Comparison of ENCODE assay signal across 11 cellular contexts in the genomic region with DNA sequence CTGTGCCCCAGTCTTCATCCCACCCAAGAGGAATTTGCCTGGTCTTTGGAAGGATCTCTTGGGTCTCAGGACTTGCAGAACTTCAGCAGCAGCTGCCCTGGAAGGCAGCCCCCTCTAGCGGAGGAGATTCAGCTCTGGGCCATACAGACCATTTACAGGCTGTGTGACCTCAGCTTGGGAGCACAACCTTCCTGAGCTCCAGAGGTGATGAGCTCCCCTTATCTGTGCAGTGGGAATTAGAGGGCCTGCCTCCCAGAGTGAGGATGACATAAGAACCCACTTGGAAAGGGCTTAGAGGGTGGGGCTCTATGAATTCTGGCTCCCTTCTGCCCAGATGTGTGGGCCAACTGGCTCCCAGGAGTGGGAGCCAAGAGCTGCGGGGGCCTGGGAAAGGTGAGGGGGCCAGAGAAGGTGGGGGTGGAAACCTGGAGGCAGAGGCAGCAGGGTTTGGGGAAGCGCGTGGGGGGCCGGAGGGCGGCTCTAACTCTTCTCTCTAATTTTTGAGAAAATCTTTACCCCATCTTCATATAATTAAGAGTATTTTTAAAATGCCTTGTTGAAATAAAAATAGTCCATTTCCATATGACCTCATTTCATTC. TPM values are rescaled to one million over a fixed set of nuclear protein-coding genes. Genes with fewer than 3 reads are reported as not detected.
DNase-seq lines count a peak whose midpoint lies in the region; ATAC-seq and TF ChIP-seq lines count a peak whose summit lies in the region.
"Had no signal": no experiment of that assay in that cellular context is flagged by ENCODE, and none has a peak within 500 bp of the region (broad histone marks: within the 10 kb centered on the region; RNA-seq: fewer than 3 reads in every experiment).

No MANE protein-coding gene starts in this region.

- in situ Hi-C loops in GM13976 (cut with MboI; ENCODE audit: low sequenced_read_pairs, unreplicated experiment): no loop called here

- H3K4me1 ChIP-seq in foreskin keratinocyte (no peaks in the 10 kb centered on the region), neuronal stem cell (ENCODE audit: control insufficient read depth in 2 of 2, insufficient read depth in 1 of 2, low read depth in 1 of 2, low read length in 2 of 2) (peaks cover 12 to 14% of the 10 kb centered on the region in 2 donors)

- no peaks in the 10 kb centered on the region for H3K36me3 ChIP-seq in SU-DHL-6 (ENCODE audit: low read length)
- H3K36me3 ChIP-seq in neuronal stem cell (replicated peaks in 1 of 2; ENCODE audit: control insufficient read depth in 2 of 2, insufficient read depth in 2 of 2, low read length in 2 of 2): no peaks in the 10 kb centered on the region

- WGBS in neuronal stem cell (ENCODE audit: extremely low coverage in 2 of 2, insufficient read length in 2 of 2, insufficient replicate concordance in 1 of 2), 2 donors: no CpG with 5 or more reads among the region's 6 CpGs

- H3K14ac ChIP-seq in neuronal stem cell (ENCODE audit: low read length): no peak overlapping the region

- no peak overlapping the region for H2BK12ac ChIP-seq in neuronal stem cell (ENCODE audit: low read length)

- H2BK120ac ChIP-seq in neuronal stem cell (ENCODE audit: low read depth, low read length): no peak overlapping the region

- H3K27me3 ChIP-seq in SU-DHL-6 (ENCODE audit: low read length): no peaks in the 10 kb centered on the region
- H3K27me3 ChIP-seq in foreskin keratinocyte: peaks cover 8% of the 10 kb centered on the region
- H3K27me3 ChIP-seq in neuronal stem cell (ENCODE audit: control insufficient read depth in 3 of 3, insufficient read depth in 3 of 3, low read depth in 1 of 3, low read length in 3 of 3): no peaks in the 10 kb centered on the region
- H3K27me3 ChIP-seq: body of pancreas had no signal

- H3K23ac ChIP-seq in neuronal stem cell (ENCODE audit: low read depth, low read length, poor library complexity): no peak overlapping the region

- H2BK15ac ChIP-seq in neuronal stem cell (ENCODE audit: low read length): no peak overlapping the region

- H3K9me3 ChIP-seq in SU-DHL-6 (ENCODE audit: insufficient read depth, low read length): no peaks in the 10 kb centered on the region
- H3K9me3 ChIP-seq in neuronal stem cell (replicated peaks in 1 of 2; ENCODE audit: control insufficient read depth in 2 of 2, insufficient read depth in 1 of 2, low read depth in 1 of 2, low read length in 2 of 2): no peaks in the 10 kb centered on the region
- H3K9me3 ChIP-seq: body of pancreas had no signal

- no peak overlapping the region for H3K4ac ChIP-seq in neuronal stem cell (ENCODE audit: low read length)

- DNase-seq in GM13976 (ENCODE audit: low spot score) (peak; percentile 47), foreskin keratinocyte (no peak), neuronal stem cell (ENCODE audit: low spot score) (no peak), D341Med (ENCODE audit: low spot score) (no peak)
- DNase-seq in effector CD4-positive, alpha-beta T cell: no peak
- DNase-seq: CD4-positive, CD25-positive, alpha-beta regulatory T cell; stimulated activated naive CD4-positive, alpha-beta T cell treated with Interleukin-2 at 50 U/mL for 16 hours had no signal

- H3K4me2 ChIP-seq in SU-DHL-6 (ENCODE audit: low read depth, low read length, poor library complexity, severe bottlenecking) (no peak overlapping the region), neuronal stem cell (ENCODE audit: insufficient read depth, low read length, poor library complexity, severe bottlenecking) (no peak overlapping the region)

- H3K18ac ChIP-seq in neuronal stem cell (ENCODE audit: low read length): no peak overlapping the region

- H2AK5ac ChIP-seq in neuronal stem cell (ENCODE audit: low read depth, low read length): no peak overlapping the region

- no peak overlapping the region for H2BK5ac ChIP-seq in neuronal stem cell (ENCODE audit: low read length)

- H2AFZ ChIP-seq in SU-DHL-6 (ENCODE audit: low read depth, low read length, severe bottlenecking): no peak overlapping the region
- no peak overlapping the region for H2AFZ ChIP-seq in neuronal stem cell (ENCODE audit: low read length)

- no peak overlapping the region for H4K91ac ChIP-seq in neuronal stem cell (ENCODE audit: low read depth, low read length, poor library complexity)

- no peak overlapping the region for H3K4me3 ChIP-seq in SU-DHL-6 (ENCODE audit: insufficient read depth, low read length, poor library complexity, severe bottlenecking)
- H3K4me3 ChIP-seq in neuronal stem cell (ENCODE audit: low read length in 2 of 2): no peak overlapping the region
- H3K4me3 ChIP-seq: body of pancreas had no signal

- no peaks in the 10 kb centered on the region for H4K20me1 ChIP-seq in SU-DHL-6 (ENCODE audit: low read depth, low read length)

- no peak for ATAC-seq in foreskin keratinocyte
- no peak for ATAC-seq in HG03045 (IDR thresholded peaks at IDR 0.05; ENCODE audit: unreplicated experiment)
- ATAC-seq: body of pancreas had no signal

- H3K79me1 ChIP-seq in neuronal stem cell (ENCODE audit: low read depth, low read length): peaks cover 9% of the 10 kb centered on the region

- H3F3A ChIP-seq in SU-DHL-6 (ENCODE audit: insufficient read depth): no peaks in the 10 kb centered on the region

- no peaks in the 10 kb centered on the region for H3K9me2 ChIP-seq in SU-DHL-6 (replicated peaks; ENCODE audit: insufficient read depth, low read length)

- H3K9ac ChIP-seq in SU-DHL-6 (ENCODE audit: low read length) (no peak overlapping the region), neuronal stem cell (ENCODE audit: low read depth, low read length, poor library complexity) (no peak overlapping the region)

- peak; percentile 57 for TF ChIP-seq CTCF in 22Rv1 (IDR thresholded peaks at IDR 0.05)
- TF ChIP-seq CTCF in GM13976 (IDR thresholded peaks at IDR 0.05; ENCODE audit: borderline replicate concordance, control extremely low read depth, extremely low read depth, insufficient read depth, missing control alignments): no peak
- peak; percentile 38 for TF ChIP-seq CTCF in SU-DHL-6 (IDR thresholded peaks at IDR 0.05; ENCODE audit: insufficient read depth, low read length, poor library complexity, severe bottlenecking)
- TF ChIP-seq CTCF in foreskin keratinocyte (conservative IDR thresholded peaks at IDR 0.05): peak; percentile 31

- no peaks in the 10 kb centered on the region for H3K79me2 ChIP-seq in SU-DHL-6 (ENCODE audit: insufficient read depth, low read length)

- H3K27ac ChIP-seq in 22Rv1 (no peak overlapping the region), SU-DHL-6 (ENCODE audit: low read depth, low read length) (no peak overlapping the region), foreskin keratinocyte (no peak overlapping the region), neuronal stem cell (replicated peaks; ENCODE audit: low read length) (no peak overlapping the region)
- H3K27ac ChIP-seq: body of pancreas had no signal

- H4K8ac ChIP-seq in neuronal stem cell (ENCODE audit: low read depth, low read length): no peak overlapping the region

RNA-seq across cellular contexts. Expression of a gene that starts 21.4 kb away (rescaled TPM):
- 0.14 TPM in 1 of 2 replicates, not detected in the other for total RNA-seq in foreskin keratinocyte
- 0.02 and 0.06 TPM in 2 replicates for polyA plus RNA-seq in foreskin keratinocyte
- 25.3 TPM for polyA plus RNA-seq in neuronal stem cell (2013, experiment 1 of 2)
- polyA plus RNA-seq in neuronal stem cell (2013, experiment 2 of 2): 26.4 TPM
- total RNA-seq: CD4-positive, CD25-positive, alpha-beta regulatory T cell had no signal
- polyA plus RNA-seq: CD4-positive, CD25-positive, alpha-beta regulatory T cell had no signal
